ENCODE assay signal across 1 cellular context in the genomic region with DNA sequence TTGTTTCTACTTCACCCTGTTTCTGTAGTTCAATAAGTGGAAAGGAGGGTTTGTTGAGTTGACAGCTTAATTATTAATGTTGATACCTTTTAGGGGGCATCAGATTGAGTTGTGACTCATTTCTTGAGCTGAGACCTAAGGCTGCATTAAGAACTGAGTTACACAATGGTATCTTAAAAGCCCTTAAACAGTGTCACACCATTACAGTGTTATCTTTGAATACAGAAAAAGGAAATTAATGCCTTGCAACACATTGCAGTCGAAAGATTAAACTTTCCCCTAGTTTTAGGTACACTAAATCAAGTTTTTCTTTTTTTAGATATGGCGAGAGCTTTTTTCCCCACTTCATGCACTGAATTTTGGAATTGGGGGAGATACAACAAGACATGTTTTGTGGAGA.
A peak's percentile ranks its signal among the peaks of the same experiment; 100 is the strongest.
TF ChIP-seq lines count a peak whose summit lies in the region.

No MANE protein-coding gene starts in this region.

TF ChIP-seq in K562, 482 proteins besides CTCF, POLR2A, EP300 and RAD21 (continued from another document and continues in another):
- TF ChIP-seq, protein P1, sequence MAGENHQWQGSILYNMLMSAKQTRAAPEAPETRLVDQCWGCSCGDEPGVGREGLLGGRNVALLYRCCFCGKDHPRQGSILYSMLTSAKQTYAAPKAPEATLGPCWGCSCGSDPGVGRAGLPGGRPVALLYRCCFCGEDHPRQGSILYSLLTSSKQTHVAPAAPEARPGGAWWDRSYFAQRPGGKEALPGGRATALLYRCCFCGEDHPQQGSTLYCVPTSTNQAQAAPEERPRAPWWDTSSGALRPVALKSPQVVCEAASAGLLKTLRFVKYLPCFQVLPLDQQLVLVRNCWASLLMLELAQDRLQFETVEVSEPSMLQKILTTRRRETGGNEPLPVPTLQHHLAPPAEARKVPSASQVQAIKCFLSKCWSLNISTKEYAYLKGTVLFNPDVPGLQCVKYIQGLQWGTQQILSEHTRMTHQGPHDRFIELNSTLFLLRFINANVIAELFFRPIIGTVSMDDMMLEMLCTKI (IDR thresholded peaks at IDR 0.05; ENCODE audit: partially characterized antibody): no peak
- TF ChIP-seq CHD4 (IDR thresholded peaks at IDR 0.05; ENCODE audit: insufficient read depth, insufficient replicate concordance, low read depth, low read length, poor library complexity, severe bottlenecking): no peak
- TF ChIP-seq ZNF696 (CRISPR knock-in tag; conservative IDR thresholded peaks at IDR 0.05): no peak
- no peak for TF ChIP-seq RBFOX2 (IDR thresholded peaks at IDR 0.05; ENCODE audit: low read depth, low read length)
- TF ChIP-seq TSC22D4 (tag; IDR thresholded peaks at IDR 0.05): no peak
- 0 out of 2 replicates have a peak, but pooled peaks have one; percentile 30 for TF ChIP-seq SMAD4 (CRISPR knock-in tag; conservative IDR thresholded peaks at IDR 0.05)
- no peak for TF ChIP-seq EGR1 (conservative IDR thresholded peaks at IDR 0.05)
- TF ChIP-seq, protein P2, sequence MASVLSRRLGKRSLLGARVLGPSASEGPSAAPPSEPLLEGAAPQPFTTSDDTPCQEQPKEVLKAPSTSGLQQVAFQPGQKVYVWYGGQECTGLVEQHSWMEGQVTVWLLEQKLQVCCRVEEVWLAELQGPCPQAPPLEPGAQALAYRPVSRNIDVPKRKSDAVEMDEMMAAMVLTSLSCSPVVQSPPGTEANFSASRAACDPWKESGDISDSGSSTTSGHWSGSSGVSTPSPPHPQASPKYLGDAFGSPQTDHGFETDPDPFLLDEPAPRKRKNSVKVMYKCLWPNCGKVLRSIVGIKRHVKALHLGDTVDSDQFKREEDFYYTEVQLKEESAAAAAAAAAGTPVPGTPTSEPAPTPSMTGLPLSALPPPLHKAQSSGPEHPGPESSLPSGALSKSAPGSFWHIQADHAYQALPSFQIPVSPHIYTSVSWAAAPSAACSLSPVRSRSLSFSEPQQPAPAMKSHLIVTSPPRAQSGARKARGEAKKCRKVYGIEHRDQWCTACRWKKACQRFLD (CRISPR knock-in tag; IDR thresholded peaks at IDR 0.05): peak; percentile 64; the same call in 1 of the 2 replicates
- TF ChIP-seq EP400 (IDR thresholded peaks at IDR 0.05): no peak
- no peak for TF ChIP-seq ZNF12 (CRISPR knock-in tag; IDR thresholded peaks at IDR 0.05)
- peak; percentile 57 for TF ChIP-seq MEIS2 (IDR thresholded peaks at IDR 0.05; ENCODE audit: partially characterized antibody)
- TF ChIP-seq, protein P3, sequence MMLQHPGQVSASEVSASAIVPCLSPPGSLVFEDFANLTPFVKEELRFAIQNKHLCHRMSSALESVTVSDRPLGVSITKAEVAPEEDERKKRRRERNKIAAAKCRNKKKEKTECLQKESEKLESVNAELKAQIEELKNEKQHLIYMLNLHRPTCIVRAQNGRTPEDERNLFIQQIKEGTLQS (IDR thresholded peaks at IDR 0.05): peak; percentile 51
- TF ChIP-seq, protein P3 (CRISPR knock-in tag; conservative IDR thresholded peaks at IDR 0.05): no peak
- no peak for TF ChIP-seq E2F3 (CRISPR knock-in tag; IDR thresholded peaks at IDR 0.05)
- TF ChIP-seq KDM4B (IDR thresholded peaks at IDR 0.05; ENCODE audit: borderline replicate concordance in 2 of 2, low read depth in 1 of 2): no peak
- TF ChIP-seq, protein P4, sequence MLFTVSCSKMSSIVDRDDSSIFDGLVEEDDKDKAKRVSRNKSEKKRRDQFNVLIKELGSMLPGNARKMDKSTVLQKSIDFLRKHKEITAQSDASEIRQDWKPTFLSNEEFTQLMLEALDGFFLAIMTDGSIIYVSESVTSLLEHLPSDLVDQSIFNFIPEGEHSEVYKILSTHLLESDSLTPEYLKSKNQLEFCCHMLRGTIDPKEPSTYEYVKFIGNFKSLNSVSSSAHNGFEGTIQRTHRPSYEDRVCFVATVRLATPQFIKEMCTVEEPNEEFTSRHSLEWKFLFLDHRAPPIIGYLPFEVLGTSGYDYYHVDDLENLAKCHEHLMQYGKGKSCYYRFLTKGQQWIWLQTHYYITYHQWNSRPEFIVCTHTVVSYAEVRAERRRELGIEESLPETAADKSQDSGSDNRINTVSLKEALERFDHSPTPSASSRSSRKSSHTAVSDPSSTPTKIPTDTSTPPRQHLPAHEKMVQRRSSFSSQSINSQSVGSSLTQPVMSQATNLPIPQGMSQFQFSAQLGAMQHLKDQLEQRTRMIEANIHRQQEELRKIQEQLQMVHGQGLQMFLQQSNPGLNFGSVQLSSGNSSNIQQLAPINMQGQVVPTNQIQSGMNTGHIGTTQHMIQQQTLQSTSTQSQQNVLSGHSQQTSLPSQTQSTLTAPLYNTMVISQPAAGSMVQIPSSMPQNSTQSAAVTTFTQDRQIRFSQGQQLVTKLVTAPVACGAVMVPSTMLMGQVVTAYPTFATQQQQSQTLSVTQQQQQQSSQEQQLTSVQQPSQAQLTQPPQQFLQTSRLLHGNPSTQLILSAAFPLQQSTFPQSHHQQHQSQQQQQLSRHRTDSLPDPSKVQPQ (CRISPR knock-in tag; IDR thresholded peaks at IDR 0.05; ENCODE audit: borderline replicate concordance): no peak
- TF ChIP-seq SRSF3 (IDR thresholded peaks at IDR 0.05; ENCODE audit: insufficient read depth, low read length): no peak
- no peak for TF ChIP-seq ARNT (IDR thresholded peaks at IDR 0.05)
- TF ChIP-seq, protein P5, sequence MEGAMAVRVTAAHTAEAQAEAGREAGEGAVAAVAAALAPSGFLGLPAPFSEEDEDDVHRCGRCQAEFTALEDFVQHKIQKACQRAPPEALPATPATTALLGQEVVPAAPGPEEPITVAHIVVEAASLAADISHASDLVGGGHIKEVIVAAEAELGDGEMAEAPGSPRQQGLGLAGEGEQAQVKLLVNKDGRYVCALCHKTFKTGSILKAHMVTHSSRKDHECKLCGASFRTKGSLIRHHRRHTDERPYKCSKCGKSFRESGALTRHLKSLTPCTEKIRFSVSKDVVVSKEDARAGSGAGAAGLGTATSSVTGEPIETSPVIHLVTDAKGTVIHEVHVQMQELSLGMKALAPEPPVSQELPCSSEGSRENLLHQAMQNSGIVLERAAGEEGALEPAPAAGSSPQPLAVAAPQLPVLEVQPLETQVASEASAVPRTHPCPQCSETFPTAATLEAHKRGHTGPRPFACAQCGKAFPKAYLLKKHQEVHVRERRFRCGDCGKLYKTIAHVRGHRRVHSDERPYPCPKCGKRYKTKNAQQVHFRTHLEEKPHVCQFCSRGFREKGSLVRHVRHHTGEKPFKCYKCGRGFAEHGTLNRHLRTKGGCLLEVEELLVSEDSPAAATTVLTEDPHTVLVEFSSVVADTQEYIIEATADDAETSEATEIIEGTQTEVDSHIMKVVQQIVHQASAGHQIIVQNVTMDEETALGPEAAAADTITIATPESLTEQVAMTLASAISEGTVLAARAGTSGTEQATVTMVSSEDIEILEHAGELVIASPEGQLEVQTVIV (CRISPR knock-in tag; IDR thresholded peaks at IDR 0.05; ENCODE audit: borderline replicate concordance): no peak
- peak; percentile 63 for TF ChIP-seq HDAC3 (IDR thresholded peaks at IDR 0.05; ENCODE audit: borderline replicate concordance, partially characterized antibody)
- peak; percentile 71 for TF ChIP-seq DACH1 (IDR thresholded peaks at IDR 0.05; ENCODE audit: partially characterized antibody)
- TF ChIP-seq SMARCC2 (IDR thresholded peaks at IDR 0.05; ENCODE audit: low read depth): peak; percentile 23; the same call in 1 of the 2 replicates
- no peak for TF ChIP-seq SMARCA5 (IDR thresholded peaks at IDR 0.05)
- TF ChIP-seq TBL1XR1 (IDR thresholded peaks at IDR 0.05; ENCODE audit: low read length in 2 of 2): peak in 1 of 2 experiments; percentile 26; a peak in 1 of 4 replicates
- TF ChIP-seq, protein P6, sequence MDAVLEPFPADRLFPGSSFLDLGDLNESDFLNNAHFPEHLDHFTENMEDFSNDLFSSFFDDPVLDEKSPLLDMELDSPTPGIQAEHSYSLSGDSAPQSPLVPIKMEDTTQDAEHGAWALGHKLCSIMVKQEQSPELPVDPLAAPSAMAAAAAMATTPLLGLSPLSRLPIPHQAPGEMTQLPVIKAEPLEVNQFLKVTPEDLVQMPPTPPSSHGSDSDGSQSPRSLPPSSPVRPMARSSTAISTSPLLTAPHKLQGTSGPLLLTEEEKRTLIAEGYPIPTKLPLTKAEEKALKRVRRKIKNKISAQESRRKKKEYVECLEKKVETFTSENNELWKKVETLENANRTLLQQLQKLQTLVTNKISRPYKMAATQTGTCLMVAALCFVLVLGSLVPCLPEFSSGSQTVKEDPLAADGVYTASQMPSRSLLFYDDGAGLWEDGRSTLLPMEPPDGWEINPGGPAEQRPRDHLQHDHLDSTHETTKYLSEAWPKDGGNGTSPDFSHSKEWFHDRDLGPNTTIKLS (IDR thresholded peaks at IDR 0.05; ENCODE audit: borderline replicate concordance, low read depth): no peak
- no peak for TF ChIP-seq SMAD2 (IDR thresholded peaks at IDR 0.05; ENCODE audit: low read depth, low read length)
- no peak for TF ChIP-seq CHD1 (IDR thresholded peaks at IDR 0.05; ENCODE audit: low read length)
- TF ChIP-seq NFIC (IDR thresholded peaks at IDR 0.05): peak; percentile 46; the same call in 1 of the 2 replicates
- TF ChIP-seq MTF1 (CRISPR knock-in tag; IDR thresholded peaks at IDR 0.05; ENCODE audit: borderline replicate concordance): no peak
- no peak for TF ChIP-seq DIDO1 (tag; IDR thresholded peaks at IDR 0.05; ENCODE audit: low read depth)
- TF ChIP-seq MXI1 (IDR thresholded peaks at IDR 0.05; ENCODE audit: low read depth, low read length): peak; percentile 31; the same call in 1 of the 2 replicates
- TF ChIP-seq, protein P7, sequence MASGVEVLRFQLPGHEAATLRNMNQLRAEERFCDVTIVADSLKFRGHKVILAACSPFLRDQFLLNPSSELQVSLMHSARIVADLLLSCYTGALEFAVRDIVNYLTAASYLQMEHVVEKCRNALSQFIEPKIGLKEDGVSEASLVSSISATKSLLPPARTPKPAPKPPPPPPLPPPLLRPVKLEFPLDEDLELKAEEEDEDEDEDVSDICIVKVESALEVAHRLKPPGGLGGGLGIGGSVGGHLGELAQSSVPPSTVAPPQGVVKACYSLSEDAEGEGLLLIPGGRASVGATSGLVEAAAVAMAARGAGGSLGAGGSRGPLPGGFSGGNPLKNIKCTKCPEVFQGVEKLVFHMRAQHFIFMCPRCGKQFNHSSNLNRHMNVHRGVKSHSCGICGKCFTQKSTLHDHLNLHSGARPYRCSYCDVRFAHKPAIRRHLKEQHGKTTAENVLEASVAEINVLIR (CRISPR knock-in tag; IDR thresholded peaks at IDR 0.05): no peak
- TF ChIP-seq CBFA2T2 (conservative IDR thresholded peaks at IDR 0.05): peak; percentile 88
- TF ChIP-seq TRIM28 (IDR thresholded peaks at IDR 0.05): no peak
- TF ChIP-seq SMARCA4 (IDR thresholded peaks at IDR 0.05): peak; percentile 78
- no peak for TF ChIP-seq ZNF77 (CRISPR knock-in tag; IDR thresholded peaks at IDR 0.05)
- TF ChIP-seq JUND (IDR thresholded peaks at IDR 0.05; ENCODE audit: borderline replicate concordance, low read depth, low read length): peak; percentile 54; the same call in 1 of the 2 replicates
- no peak for TF ChIP-seq JUND (tag; IDR thresholded peaks at IDR 0.05; ENCODE audit: borderline replicate concordance, low read depth, low read length)
- TF ChIP-seq SNIP1 (IDR thresholded peaks at IDR 0.05; ENCODE audit: low read depth): no peak
- peak; percentile 85 for TF ChIP-seq NCOR1 (IDR thresholded peaks at IDR 0.05)
- TF ChIP-seq IFI16 (CRISPR knock-in tag; IDR thresholded peaks at IDR 0.05): no peak
- no peak for TF ChIP-seq PTTG1 (tag; IDR thresholded peaks at IDR 0.05; ENCODE audit: low read depth)
- TF ChIP-seq, protein P8, sequence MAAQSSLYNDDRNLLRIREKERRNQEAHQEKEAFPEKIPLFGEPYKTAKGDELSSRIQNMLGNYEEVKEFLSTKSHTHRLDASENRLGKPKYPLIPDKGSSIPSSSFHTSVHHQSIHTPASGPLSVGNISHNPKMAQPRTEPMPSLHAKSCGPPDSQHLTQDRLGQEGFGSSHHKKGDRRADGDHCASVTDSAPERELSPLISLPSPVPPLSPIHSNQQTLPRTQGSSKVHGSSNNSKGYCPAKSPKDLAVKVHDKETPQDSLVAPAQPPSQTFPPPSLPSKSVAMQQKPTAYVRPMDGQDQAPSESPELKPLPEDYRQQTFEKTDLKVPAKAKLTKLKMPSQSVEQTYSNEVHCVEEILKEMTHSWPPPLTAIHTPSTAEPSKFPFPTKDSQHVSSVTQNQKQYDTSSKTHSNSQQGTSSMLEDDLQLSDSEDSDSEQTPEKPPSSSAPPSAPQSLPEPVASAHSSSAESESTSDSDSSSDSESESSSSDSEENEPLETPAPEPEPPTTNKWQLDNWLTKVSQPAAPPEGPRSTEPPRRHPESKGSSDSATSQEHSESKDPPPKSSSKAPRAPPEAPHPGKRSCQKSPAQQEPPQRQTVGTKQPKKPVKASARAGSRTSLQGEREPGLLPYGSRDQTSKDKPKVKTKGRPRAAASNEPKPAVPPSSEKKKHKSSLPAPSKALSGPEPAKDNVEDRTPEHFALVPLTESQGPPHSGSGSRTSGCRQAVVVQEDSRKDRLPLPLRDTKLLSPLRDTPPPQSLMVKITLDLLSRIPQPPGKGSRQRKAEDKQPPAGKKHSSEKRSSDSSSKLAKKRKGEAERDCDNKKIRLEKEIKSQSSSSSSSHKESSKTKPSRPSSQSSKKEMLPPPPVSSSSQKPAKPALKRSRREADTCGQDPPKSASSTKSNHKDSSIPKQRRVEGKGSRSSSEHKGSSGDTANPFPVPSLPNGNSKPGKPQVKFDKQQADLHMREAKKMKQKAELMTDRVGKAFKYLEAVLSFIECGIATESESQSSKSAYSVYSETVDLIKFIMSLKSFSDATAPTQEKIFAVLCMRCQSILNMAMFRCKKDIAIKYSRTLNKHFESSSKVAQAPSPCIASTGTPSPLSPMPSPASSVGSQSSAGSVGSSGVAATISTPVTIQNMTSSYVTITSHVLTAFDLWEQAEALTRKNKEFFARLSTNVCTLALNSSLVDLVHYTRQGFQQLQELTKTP (IDR thresholded peaks at IDR 0.05; ENCODE audit: low read depth in 1 of 2, partially characterized antibody in 2 of 2): no peak
- peak; percentile 94 for TF ChIP-seq CBFA2T3 (IDR thresholded peaks at IDR 0.05)
- TF ChIP-seq, protein P9, sequence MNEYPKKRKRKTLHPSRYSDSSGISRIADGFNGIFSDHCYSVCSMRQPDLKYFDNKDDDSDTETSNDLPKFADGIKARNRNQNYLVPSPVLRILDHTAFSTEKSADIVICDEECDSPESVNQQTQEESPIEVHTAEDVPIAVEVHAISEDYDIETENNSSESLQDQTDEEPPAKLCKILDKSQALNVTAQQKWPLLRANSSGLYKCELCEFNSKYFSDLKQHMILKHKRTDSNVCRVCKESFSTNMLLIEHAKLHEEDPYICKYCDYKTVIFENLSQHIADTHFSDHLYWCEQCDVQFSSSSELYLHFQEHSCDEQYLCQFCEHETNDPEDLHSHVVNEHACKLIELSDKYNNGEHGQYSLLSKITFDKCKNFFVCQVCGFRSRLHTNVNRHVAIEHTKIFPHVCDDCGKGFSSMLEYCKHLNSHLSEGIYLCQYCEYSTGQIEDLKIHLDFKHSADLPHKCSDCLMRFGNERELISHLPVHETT (CRISPR knock-in tag; conservative IDR thresholded peaks at IDR 0.05 in 1 of 2, IDR thresholded peaks at IDR 0.05 in 1 of 2): no peak
- peak; percentile 88 for TF ChIP-seq ARID1B (IDR thresholded peaks at IDR 0.05)
- no peak for TF ChIP-seq ZNF408 (CRISPR knock-in tag; IDR thresholded peaks at IDR 0.05; ENCODE audit: low read depth)
